ENCODE assay signal across 8 cellular contexts in the genomic region with DNA sequence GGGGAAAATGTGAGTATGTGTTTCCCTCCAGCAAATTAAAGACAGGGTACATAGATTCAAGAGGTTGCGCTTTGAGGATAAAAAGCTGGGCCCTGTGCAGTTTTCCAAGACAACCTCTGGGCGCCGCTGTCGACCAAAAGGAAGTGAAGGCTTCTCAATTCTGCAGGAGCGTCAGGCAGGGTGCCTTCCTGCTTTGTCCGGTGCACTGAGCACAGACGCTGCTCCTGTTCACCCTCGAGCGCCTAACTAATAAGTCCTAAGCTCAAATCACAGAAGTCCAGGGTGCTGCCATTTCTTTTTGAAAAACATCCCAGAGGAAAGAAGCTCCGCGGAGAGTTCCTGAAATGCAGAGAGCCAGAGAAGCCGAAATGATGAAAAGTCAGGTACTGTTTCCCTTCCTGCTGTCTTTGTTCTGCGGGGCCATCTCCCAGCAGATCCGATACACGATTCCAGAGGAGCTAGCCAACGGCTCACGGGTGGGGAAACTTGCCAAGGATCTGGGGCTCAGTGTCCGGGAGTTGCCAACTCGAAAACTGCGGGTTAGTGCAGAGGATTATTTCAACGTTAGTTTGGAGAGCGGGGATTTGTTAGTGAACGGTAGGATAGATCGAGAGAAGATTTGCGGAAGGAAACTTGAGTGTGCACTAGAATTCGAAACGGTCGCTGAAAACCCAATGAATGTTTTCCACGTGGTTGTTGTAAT. TPM values are rescaled to one million over a fixed set of nuclear protein-coding genes. Genes with fewer than 3 reads are reported as not detected.
A peak's percentile ranks its signal among the peaks of the same experiment; 100 is the strongest.
DNase-seq lines count a peak whose midpoint lies in the region; ATAC-seq and TF ChIP-seq lines count a peak whose summit lies in the region.

A gene (plus strand): TSS at position 183 of the 703 bp plus-strand sequence. CDS start 162 bp downstream, at position 345.

- H3K9me3 ChIP-seq in CD8-positive, alpha-beta memory T cell (ENCODE audit: low read length): peaks cover 2% of the 10 kb centered on the region
- H3K9me3 ChIP-seq in left ventricle myocardium inferior (replicated peaks): peaks cover 98% of the 10 kb centered on the region
- peaks cover 6% of the 10 kb centered on the region for H3K9me3 ChIP-seq in smooth muscle cell (replicated peaks; ENCODE audit: low read depth)
- H3K9me3 ChIP-seq in uterus: peaks cover 0 to 53% of the 10 kb centered on the region in 2 donors

- TF ChIP-seq CTCF in left ventricle myocardium inferior (IDR thresholded peaks at IDR 0.05; ENCODE audit: borderline replicate concordance): peak; percentile 74
- TF ChIP-seq CTCF in smooth muscle cell (IDR thresholded peaks at IDR 0.05; ENCODE audit: borderline replicate concordance, insufficient read depth, poor library complexity, severe bottlenecking): peak; percentile 16
- TF ChIP-seq CTCF in uterus (IDR thresholded peaks at IDR 0.05): no peak

- peaks cover 24% of the 10 kb centered on the region for H3K27me3 ChIP-seq in CD8-positive, alpha-beta memory T cell (ENCODE audit: insufficient read depth, low read length, poor library complexity, severe bottlenecking)
- H3K27me3 ChIP-seq in left ventricle myocardium inferior (ENCODE audit: low read depth) (no peaks in the 10 kb centered on the region), smooth muscle cell (ENCODE audit: low read depth) (no peaks in the 10 kb centered on the region), uterus (no peaks in the 10 kb centered on the region)

- H3K4me3 ChIP-seq in CD8-positive, alpha-beta memory T cell (ENCODE audit: low read length): no peak within 1 kb of the TSS
- H3K4me3 ChIP-seq in left ventricle myocardium inferior: peak within 1 kb of the TSS; percentile 54
- H3K4me3 ChIP-seq in smooth muscle cell: no peak within 1 kb of the TSS
- H3K4me3 ChIP-seq in uterus: no peak within 1 kb of the TSS

- POLR2A ChIA-PET in CD8-positive, alpha-beta memory T cell (lab: Charles Lee): no interaction called here

- no peak within 1 kb of the TSS for H3K27ac ChIP-seq in CD8-positive, alpha-beta memory T cell (ENCODE audit: low read depth, low read length)
- H3K27ac ChIP-seq in left ventricle myocardium inferior (replicated peaks): peak within 1 kb of the TSS; percentile 50
- no peak within 1 kb of the TSS for H3K27ac ChIP-seq in smooth muscle cell (ENCODE audit: low read depth)
- H3K27ac ChIP-seq in uterus: no peak within 1 kb of the TSS

- no peaks in the 10 kb centered on the region for H3K36me3 ChIP-seq in CD8-positive, alpha-beta memory T cell (ENCODE audit: insufficient read depth, low read length)
- H3K36me3 ChIP-seq in left ventricle myocardium inferior (peaks cover 22% of the 10 kb centered on the region), smooth muscle cell (ENCODE audit: low read depth) (no peaks in the 10 kb centered on the region), uterus (no peaks in the 10 kb centered on the region)

- intact Hi-C loops in left ventricle myocardium inferior (cut with micrococcal nuclease) (no loop called here), uterus (cut with DNase I; ENCODE audit: low total_unique reads) (no loop called here)

- no peaks in the 10 kb centered on the region for H4K20me1 ChIP-seq in smooth muscle cell (ENCODE audit: low read depth)

- H3K36me3 Mint-ChIP-seq in CD8-positive, alpha-beta memory T cell: peaks cover 2 to 11% (median 5%) of the 10 kb centered on the region in 3 donors

- H2AFZ ChIP-seq in smooth muscle cell (ENCODE audit: low read depth): peak within 1 kb of the TSS; percentile 33

- H3K4me2 ChIP-seq in smooth muscle cell: no peak within 1 kb of the TSS

- no peaks in the 10 kb centered on the region for H3K79me2 ChIP-seq in smooth muscle cell (ENCODE audit: low read depth)

- WGBS in smooth muscle cell (ENCODE audit: low lambda C conversion rate): 65% methylated on average over 29 of the region's 29 CpGs

- peak; percentile 94 for ATAC-seq in GM19463 (IDR thresholded peaks at IDR 0.05; ENCODE audit: unreplicated experiment)

- H3K9me3 Mint-ChIP-seq in CD8-positive, alpha-beta memory T cell: peaks cover 4 to 53% (median 30%) of the 10 kb centered on the region in 5 donors

- DNase-seq in CD8-positive, alpha-beta memory T cell: peak in 1 of 5 donors; percentile 16
- DNase-seq in NCI-H2029 treated with DMSO at 0.1 percent for 48 hours (lab: John Stamatoyannopoulos, UW): peak; percentile 43
- DNase-seq in activated effector memory CD4-positive, alpha-beta T cell treated with Interleukin-2 at 50 U/mL for 16 hours: peak; percentile 7
- DNase-seq in left ventricle myocardium inferior: no peak
- no peak for DNase-seq in smooth muscle cell (lab: John Stamatoyannopoulos, UW; ENCODE audit: unreplicated experiment)
- DNase-seq in uterus: no peak
- DNase-seq in OCI-M2 (lab: John Stamatoyannopoulos, UW; ENCODE audit: unreplicated experiment): no peak

- no peaks in the 10 kb centered on the region for H3K4me1 ChIP-seq in CD8-positive, alpha-beta memory T cell (ENCODE audit: insufficient read depth, low read length)
- H3K4me1 ChIP-seq in left ventricle myocardium inferior (peaks cover 59% of the 10 kb centered on the region), smooth muscle cell (ENCODE audit: low read depth) (no peaks in the 10 kb centered on the region), uterus (no peaks in the 10 kb centered on the region)

- TF ChIP-seq POLR2A in uterus (IDR thresholded peaks at IDR 0.05): no peak

- H3K27ac Mint-ChIP-seq in CD8-positive, alpha-beta memory T cell: peak within 1 kb of the TSS in 1 of 8 donors; percentile 24

- H3K4me1 Mint-ChIP-seq in CD8-positive, alpha-beta memory T cell: no peaks in the 10 kb centered on the region

- peaks cover 48 to 76% of the 10 kb centered on the region in 2 donors for H3K27me3 Mint-ChIP-seq in CD8-positive, alpha-beta memory T cell

- no peak within 1 kb of the TSS for H3K9ac ChIP-seq in smooth muscle cell (ENCODE audit: low read depth)

- peak within 1 kb of the TSS in 6 of 7 donors; percentile 40 to 67 (median 50) for H3K4me3 Mint-ChIP-seq in CD8-positive, alpha-beta memory T cell

- H3F3A ChIP-seq in smooth muscle cell (ENCODE audit: low read depth): no peaks in the 10 kb centered on the region

- CTCF ChIA-PET in CD8-positive, alpha-beta memory T cell (lab: Charles Lee): interaction anchor here (0.9 to 1.5 kb wide), 2 partner anchors 30 to 214 kb away, joined by 3 to 6 read pairs; a partner anchor contains a TSS

RNA-seq across cellular contexts. Expression of the gene that starts here (rescaled TPM):
- total RNA-seq in CD8-positive, alpha-beta memory T cell: not detected
- not detected for polyA plus RNA-seq in CD8-positive, alpha-beta memory T cell
- total RNA-seq in left ventricle myocardium inferior: 5.7 TPM
- 0.27 and 0.81 TPM in 2 replicates for total RNA-seq in smooth muscle cell
- polyA plus RNA-seq in smooth muscle cell: 0.40 TPM in 1 of 2 replicates, not detected in the other
- 1 to 10 TPM in 3 of 4 donors, not detected in 1; 4.4 to 7.4 (median 6.9) TPM for total RNA-seq in uterus

Comparison
In these comparisons a context has a peak if more than half of its experiments do, and no peak if none do; other contexts are left out.
1. DNase-seq: peak in NCI-H2029 treated with DMSO at 0.1 percent for 48 hours (single experiment) and activated effector memory CD4-positive, alpha-beta T cell treated with Interleukin-2 at 50 U/mL for 16 hours (single experiment); none in left ventricle myocardium inferior (single experiment), smooth muscle cell (single experiment), uterus (0 of 2) and OCI-M2 (single experiment).
2. CTCF ChIP-seq: peak in left ventricle myocardium inferior (single experiment) and smooth muscle cell (single experiment); none in uterus (0 of 4).